Comparison of ENCODE assay signal across 30 cellular contexts in genomic region chr10:119061352-119061751, GRCh38. TPM values are rescaled to one million over a fixed set of nuclear protein-coding genes. Genes with fewer than 3 reads are reported as not detected.
A peak's percentile ranks its signal among the peaks of the same experiment; 100 is the strongest.
DNase-seq lines count a peak whose midpoint lies in the region; ATAC-seq, FAIRE-seq and TF ChIP-seq lines count a peak whose summit lies in the region.
"Had no signal": no experiment of that assay in that cellular context is flagged by ENCODE, and none has a peak within 500 bp of the region (broad histone marks: within the 10 kb centered on the region; RNA-seq: fewer than 3 reads in every experiment).

No MANE protein-coding gene starts in this region.

- H3K36me3 Mint-ChIP-seq in natural killer cell = peaks cover 45% of the 10 kb centered on the region
- H3K36me3 Mint-ChIP-seq in natural killer cell treated with Interleukin-12 subunit alpha and Interleukin-12 subunit beta and Interleukin-15 and Interleukin-18, amount 100 ng/mL, for 72 hours = peaks cover 71% of the 10 kb centered on the region
- peaks cover 100% of the 10 kb centered on the region for H3K36me3 Mint-ChIP-seq in activated T-helper 17 cell treated with anti-CD3 and anti-CD28 coated beads, Interleukin-2, amount 50 U/mL, for 72 hours (ENCODE audit: low read depth)

- H3K4me1 Mint-ChIP-seq in natural killer cell = peaks cover 26 to 34% of the 10 kb centered on the region in 2 donors
- H3K4me1 Mint-ChIP-seq in natural killer cell treated with Interleukin-12 subunit alpha and Interleukin-12 subunit beta and Interleukin-15 and Interleukin-18, amount 100 ng/mL, for 72 hours (ENCODE audit: low read depth in 2 of 2) = peaks cover 27 to 31% of the 10 kb centered on the region in 2 donors
- peaks cover 16% of the 10 kb centered on the region for H3K4me1 Mint-ChIP-seq in activated T-helper 17 cell treated with anti-CD3 and anti-CD28 coated beads, Interleukin-2, amount 50 U/mL, for 72 hours

- intact Hi-C loops in natural killer cell (cut with micrococcal nuclease) = no loop called here

- no peak for FAIRE-seq in RCC 7860 (lab: Jason Lieb, UNC)
- FAIRE-seq: bronchial epithelial cell, frontal cortex, urothelium cell line had no signal

- H3K4me3 ChIP-seq in subcutaneous abdominal adipose tissue (ENCODE audit: low read depth in 1 of 5, low read length in 5 of 5) = no peak overlapping the region
- H3K4me3 ChIP-seq: coronary artery, esophagus squamous epithelium had no signal

- H3K27me3 Mint-ChIP-seq in natural killer cell (ENCODE audit: low read depth in 2 of 2) = no peaks in the 10 kb centered on the region
- no peaks in the 10 kb centered on the region for H3K27me3 Mint-ChIP-seq in natural killer cell treated with Interleukin-12 subunit alpha and Interleukin-12 subunit beta and Interleukin-15 and Interleukin-18, amount 100 ng/mL, for 72 hours
- no peaks in the 10 kb centered on the region for H3K27me3 Mint-ChIP-seq in activated T-helper 17 cell treated with anti-CD3 and anti-CD28 coated beads, Interleukin-2, amount 50 U/mL, for 72 hours
- H3K27me3 Mint-ChIP-seq: activated CD8-positive, alpha-beta memory T cell treated with anti-CD3 and anti-CD28 coated beads, Interleukin-2, amount 10 ng/mL, durations not matched to agents 7 days and 5 days; activated naive CD4-positive, alpha-beta T cell treated with anti-CD3 and anti-CD28 coated beads, Interleukin-2, amount 50 U/mL, for 24 hours; IgD-negative memory B cell had no signal

- peak overlapping the region; percentile 16 to 54 for H3K27ac Mint-ChIP-seq in natural killer cell
- peak overlapping the region in 1 of 2 donors; percentile 22 for H3K27ac Mint-ChIP-seq in natural killer cell treated with Interleukin-12 subunit alpha and Interleukin-12 subunit beta and Interleukin-15 and Interleukin-18, amount 100 ng/mL, for 72 hours
- peak overlapping the region; percentile 41 for H3K27ac Mint-ChIP-seq in activated T-helper 17 cell treated with anti-CD3 and anti-CD28 coated beads, Interleukin-2, amount 50 U/mL, for 72 hours
- H3K27ac Mint-ChIP-seq: activated naive CD4-positive, alpha-beta T cell treated with anti-CD3 and anti-CD28 coated beads, Interleukin-2, amount 50 U/mL, for 24 hours had no signal

- peak overlapping the region; percentile 8 for H3K27ac ChIP-seq in subcutaneous abdominal adipose tissue (ENCODE audit: low read depth, low read length)
- H3K27ac ChIP-seq: coronary artery, esophagus squamous epithelium, RWPE1 had no signal

- peak overlapping the region in 1 of 5 donors; percentile 4 for H3K9ac ChIP-seq in subcutaneous abdominal adipose tissue (ENCODE audit: low read length in 5 of 5)

- H3K4me1 ChIP-seq in subcutaneous abdominal adipose tissue (ENCODE audit: control insufficient read depth in 5 of 5, insufficient read depth in 5 of 5, low read length in 5 of 5) = no peaks in the 10 kb centered on the region
- H3K4me1 ChIP-seq: Caco-2, esophagus squamous epithelium had no signal

- no peak overlapping the region for H3K4me3 Mint-ChIP-seq in natural killer cell
- no peak overlapping the region for H3K4me3 Mint-ChIP-seq in natural killer cell treated with Interleukin-12 subunit alpha and Interleukin-12 subunit beta and Interleukin-15 and Interleukin-18, amount 100 ng/mL, for 72 hours
- H3K4me3 Mint-ChIP-seq in activated T-helper 17 cell treated with anti-CD3 and anti-CD28 coated beads, Interleukin-2, amount 50 U/mL, for 72 hours = no peak overlapping the region
- H3K4me3 Mint-ChIP-seq: activated CD8-positive, alpha-beta memory T cell treated with anti-CD3 and anti-CD28 coated beads, Interleukin-2, amount 10 ng/mL, durations not matched to agents 7 days and 5 days; activated naive CD4-positive, alpha-beta T cell treated with anti-CD3 and anti-CD28 coated beads, Interleukin-2, amount 50 U/mL, for 24 hours; IgD-negative memory B cell had no signal

- peaks cover 65 to 95% (median 81%) of the 10 kb centered on the region in 5 donors for H3K36me3 ChIP-seq in subcutaneous abdominal adipose tissue (ENCODE audit: control insufficient read depth in 5 of 5, insufficient read depth in 5 of 5, low read length in 5 of 5)

- ATAC-seq in natural killer cell (no peak), HG02678 (IDR thresholded peaks at IDR 0.05; ENCODE audit: unreplicated experiment) (peak; percentile 62)
- no peak for ATAC-seq in natural killer cell treated with Interleukin-12 subunit alpha and Interleukin-12 subunit beta and Interleukin-15 and Interleukin-18, amount 100 ng/mL, for 72 hours
- ATAC-seq in activated T-helper 17 cell treated with anti-CD3 and anti-CD28 coated beads, Interleukin-2, amount 50 U/mL, for 72 hours (replicated peaks) = no peak
- ATAC-seq: activated CD8-positive, alpha-beta memory T cell treated with anti-CD3 and anti-CD28 coated beads, Interleukin-2, amount 10 ng/mL, durations not matched to agents 7 days and 5 days; right cardiac atrium had no signal

- DNase-seq in natural killer cell = no peak
- no peak for DNase-seq in natural killer cell treated with Interleukin-12 subunit alpha and Interleukin-12 subunit beta and Interleukin-15 and Interleukin-18, amount 100 ng/mL, for 72 hours (ENCODE audit: low spot score)
- DNase-seq in mesenteric fat pad (ENCODE audit: low spot score) = no peak
- DNase-seq in SKM-1 (lab: John Stamatoyannopoulos, UW; ENCODE audit: unreplicated experiment) = no peak
- DNase-seq in RCC 7860 (ENCODE audit: low spot score) = no peak
- DNase-seq: activated CD4-positive, alpha-beta T cell treated with anti-CD3 and anti-CD28 coated beads for 1 hour; activated CD8-positive, alpha-beta memory T cell treated with anti-CD3 and anti-CD28 coated beads, Interleukin-2, amount 10 ng/mL, durations not matched to agents 7 days and 5 days; anterior cingulate cortex; C1 segment of cervical spinal cord; Caco-2; esophagus squamous epithelium; GF-D8; GOT3; kidney glomerular epithelial cell; NCI-H1417 treated with DMSO at 0.1 percent for 48 hours; NCI-H2107; NCI-H446; NCI-H82; right cardiac atrium; stimulated activated CD4-positive, alpha-beta T cell treated with anti-CD3 and anti-CD28 coated beads, Interleukin-2, amount 100 ng/mL, for 48 hours had no signal

- no peaks in the 10 kb centered on the region for H3K9me3 Mint-ChIP-seq in natural killer cell
- no peaks in the 10 kb centered on the region for H3K9me3 Mint-ChIP-seq in natural killer cell treated with Interleukin-12 subunit alpha and Interleukin-12 subunit beta and Interleukin-15 and Interleukin-18, amount 100 ng/mL, for 72 hours
- H3K9me3 Mint-ChIP-seq in activated T-helper 17 cell treated with anti-CD3 and anti-CD28 coated beads, Interleukin-2, amount 50 U/mL, for 72 hours = no peaks in the 10 kb centered on the region
- H3K9me3 Mint-ChIP-seq: activated naive CD4-positive, alpha-beta T cell treated with anti-CD3 and anti-CD28 coated beads, Interleukin-2, amount 50 U/mL, for 24 hours; IgD-negative memory B cell had no signal

- H3K9me3 ChIP-seq in subcutaneous abdominal adipose tissue (ENCODE audit: control insufficient read depth in 5 of 5, low read length in 5 of 5) = no peaks in the 10 kb centered on the region
- H3K9me3 ChIP-seq: Caco-2, esophagus squamous epithelium had no signal

- no peaks in the 10 kb centered on the region for H3K27me3 ChIP-seq in subcutaneous abdominal adipose tissue (ENCODE audit: control insufficient read depth in 5 of 5, insufficient read depth in 4 of 5, low read length in 5 of 5)
- H3K27me3 ChIP-seq: esophagus squamous epithelium had no signal

- TF ChIP-seq CTCF in natural killer cell (IDR thresholded peaks at IDR 0.05) = no peak

RNA-seq across cellular contexts. Expression of gene EIF3A, which starts 19.3 kb away (rescaled TPM):
- total RNA-seq in natural killer cell (100 to 1,000 TPM; 102 to 115 (median 110) TPM), mesenteric fat pad (159 TPM)
- total RNA-seq in natural killer cell treated with Interleukin-12 subunit alpha and Interleukin-12 subunit beta and Interleukin-15 and Interleukin-18, amount 100 ng/mL, for 72 hours = 100 to 1,000 TPM; 146 to 214 TPM
- total RNA-seq in activated T-helper 17 cell treated with anti-CD3 and anti-CD28 coated beads, Interleukin-2, amount 50 U/mL, for 72 hours = 100 to 1,000 TPM in 1 of 2 donors, 10 to 100 TPM in 1; 93.8 to 155 TPM

RNA-seq across cellular contexts. Expression of gene NANOS1, which starts 31.8 kb away (rescaled TPM):
- under 1 TPM in 1 of 3 donors, not detected in 2; 0.09 TPM for total RNA-seq in natural killer cell
- total RNA-seq in natural killer cell treated with Interleukin-12 subunit alpha and Interleukin-12 subunit beta and Interleukin-15 and Interleukin-18, amount 100 ng/mL, for 72 hours = 1 to 10 TPM in 1 of 2 donors, under 1 TPM in 1; 0.56 to 1.8 TPM
- under 1 TPM; 0.11 to 0.30 TPM for total RNA-seq in activated T-helper 17 cell treated with anti-CD3 and anti-CD28 coated beads, Interleukin-2, amount 50 U/mL, for 72 hours
- total RNA-seq in mesenteric fat pad = 54.3 TPM

RNA-seq across cellular contexts. Expression of gene DENND10, which starts 42.6 kb away (rescaled TPM):
- 10 to 100 TPM; 24.0 to 42.4 (median 33.9) TPM for total RNA-seq in natural killer cell
- total RNA-seq in natural killer cell treated with Interleukin-12 subunit alpha and Interleukin-12 subunit beta and Interleukin-15 and Interleukin-18, amount 100 ng/mL, for 72 hours = 10 to 100 TPM; 46.2 to 57.7 TPM
- 10 to 100 TPM; 15.6 to 32.0 TPM for total RNA-seq in activated T-helper 17 cell treated with anti-CD3 and anti-CD28 coated beads, Interleukin-2, amount 50 U/mL, for 72 hours
- total RNA-seq in mesenteric fat pad = 49.4 TPM

Comparison
In these comparisons a context has a peak if more than half of its experiments do, and no peak if none do; other contexts are left out.
1. RNA of gene NANOS1, which starts 31.8 kb away (total RNA-seq): 54.3 TPM in mesenteric fat pad (single experiment); 0.56 to 1.8 TPM in natural killer cell treated with Interleukin-12 subunit alpha and Interleukin-12 subunit beta and Interleukin-15 and Interleukin-18, amount 100 ng/mL, for 72 hours, 0.11 to 0.30 TPM in activated T-helper 17 cell treated with anti-CD3 and anti-CD28 coated beads, Interleukin-2, amount 50 U/mL, for 72 hours and 0.09 TPM in natural killer cell; every median in the first group is over 10 times any median in the second.